Comparison of ENCODE assay signal across 20 cellular contexts in the genomic region with DNA sequence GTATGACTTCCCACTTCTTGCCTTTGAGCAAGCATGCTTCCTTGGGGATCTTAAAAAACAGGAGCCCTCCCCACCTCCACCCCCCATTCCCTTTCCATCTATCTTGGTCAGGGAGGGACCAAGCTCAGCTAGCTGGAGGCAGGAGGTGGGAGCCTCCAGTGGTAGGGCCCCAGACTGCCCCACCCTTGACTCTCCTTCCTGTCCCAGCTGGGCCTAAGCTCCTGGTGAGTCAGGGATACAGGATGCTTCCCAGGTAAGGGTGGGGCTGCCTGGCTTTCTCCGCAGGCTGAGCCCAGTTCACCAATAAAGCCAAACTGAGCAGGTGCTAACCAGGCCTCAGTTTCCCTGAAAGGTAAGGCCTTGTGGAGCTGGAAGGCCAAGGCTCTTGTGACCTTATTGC. TPM values are rescaled to one million over a fixed set of nuclear protein-coding genes. Genes with fewer than 3 reads are reported as not detected.
DNase-seq lines count a peak whose midpoint lies in the region; ATAC-seq and TF ChIP-seq lines count a peak whose summit lies in the region.
"Had no signal": no experiment of that assay in that cellular context is flagged by ENCODE, and none has a peak within 500 bp of the region (broad histone marks: within the 10 kb centered on the region; RNA-seq: fewer than 3 reads in every experiment).

No MANE protein-coding gene starts in this region.

- no peak overlapping the region for H3K27ac ChIP-seq in osteoblast (ENCODE audit: low read depth, low read length)

- H2AFZ ChIP-seq in osteoblast (ENCODE audit: low read length): no peak overlapping the region

- peak; percentile 85 for ATAC-seq in esophagus mucosa

- peaks cover 20% of the 10 kb centered on the region for H4K20me1 ChIP-seq in osteoblast (ENCODE audit: insufficient read depth, low read length)

- no peak overlapping the region for H3K4me2 ChIP-seq in osteoblast (ENCODE audit: insufficient read depth, low read length)
- H3K4me2 ChIP-seq: SK-N-SH had no signal

- no peaks in the 10 kb centered on the region for H3K9me3 ChIP-seq in osteoblast (ENCODE audit: low read depth, low read length)
- H3K9me3 ChIP-seq: SK-N-SH had no signal

- H3K36me3 ChIP-seq in osteoblast (ENCODE audit: insufficient read depth, low read length): peaks cover 4% of the 10 kb centered on the region

- no peaks in the 10 kb centered on the region for H3K79me2 ChIP-seq in osteoblast (ENCODE audit: insufficient read depth, low read length)

- H3K27me3 ChIP-seq in osteoblast (ENCODE audit: insufficient read depth, low read length): peaks cover under 1% of the 10 kb centered on the region

- no peaks in the 10 kb centered on the region for H3K4me1 ChIP-seq in osteoblast (ENCODE audit: insufficient read depth, low read length)

- no peak overlapping the region for H3K4me3 ChIP-seq in osteoblast (ENCODE audit: insufficient read depth, low read length)

- DNase-seq in HPDE6-E6E7 (ENCODE audit: extremely low spot score): peak; percentile 76
- DNase-seq in SW480 (ENCODE audit: low spot score): peak; percentile 34
- DNase-seq in osteoblast (ENCODE audit: insufficient read length, low spot score, missing footprints): peak; percentile 23
- DNase-seq in NCI-H748 treated with DMSO at 0.1 percent for 48 hours (lab: John Stamatoyannopoulos, UW): no peak
- DNase-seq in DMS114 treated with DMSO at 0.1 percent for 48 hours (lab: John Stamatoyannopoulos, UW; ENCODE audit: unreplicated experiment): no peak
- no peak for DNase-seq in NCI-H2196 treated with DMSO at 0.1 percent for 48 hours (lab: John Stamatoyannopoulos, UW; ENCODE audit: unreplicated experiment)
- no peak for DNase-seq in NCI-H2171 treated with DMSO at 0.1 percent for 48 hours (lab: John Stamatoyannopoulos, UW)
- DNase-seq: CD4-positive, alpha-beta memory T cell; DMS153; H7; KG1; NCI-H1105; NCI-H146; NCI-H2029; NCI-H345; NCI-H524 treated with DMSO at 0.1 percent for 48 hours; RPMI8226; SIG-M5; SK-N-SH had no signal

- no peak for TF ChIP-seq CTCF in osteoblast (IDR thresholded peaks at IDR 0.05; ENCODE audit: extremely low read depth, low read depth, low read length)

RNA-seq across cellular contexts. Expression of gene EFNB1, which starts 15.2 kb away (rescaled TPM):
- total RNA-seq in esophagus mucosa: 35.3 TPM
- total RNA-seq in osteoblast: 34.7 and 35.7 TPM in 2 replicates

Comparison
In these comparisons a context has a peak if more than half of its experiments do, and no peak if none do; other contexts are left out.
1. DNase-seq: peak in HPDE6-E6E7 (single experiment), SW480 (single experiment) and osteoblast (single experiment); none in NCI-H748 treated with DMSO at 0.1 percent for 48 hours (single experiment), DMS114 treated with DMSO at 0.1 percent for 48 hours (single experiment), NCI-H2196 treated with DMSO at 0.1 percent for 48 hours (single experiment) and NCI-H2171 treated with DMSO at 0.1 percent for 48 hours (single experiment).